Comparison of ENCODE assay signal across 8 cellular contexts in the genomic region with DNA sequence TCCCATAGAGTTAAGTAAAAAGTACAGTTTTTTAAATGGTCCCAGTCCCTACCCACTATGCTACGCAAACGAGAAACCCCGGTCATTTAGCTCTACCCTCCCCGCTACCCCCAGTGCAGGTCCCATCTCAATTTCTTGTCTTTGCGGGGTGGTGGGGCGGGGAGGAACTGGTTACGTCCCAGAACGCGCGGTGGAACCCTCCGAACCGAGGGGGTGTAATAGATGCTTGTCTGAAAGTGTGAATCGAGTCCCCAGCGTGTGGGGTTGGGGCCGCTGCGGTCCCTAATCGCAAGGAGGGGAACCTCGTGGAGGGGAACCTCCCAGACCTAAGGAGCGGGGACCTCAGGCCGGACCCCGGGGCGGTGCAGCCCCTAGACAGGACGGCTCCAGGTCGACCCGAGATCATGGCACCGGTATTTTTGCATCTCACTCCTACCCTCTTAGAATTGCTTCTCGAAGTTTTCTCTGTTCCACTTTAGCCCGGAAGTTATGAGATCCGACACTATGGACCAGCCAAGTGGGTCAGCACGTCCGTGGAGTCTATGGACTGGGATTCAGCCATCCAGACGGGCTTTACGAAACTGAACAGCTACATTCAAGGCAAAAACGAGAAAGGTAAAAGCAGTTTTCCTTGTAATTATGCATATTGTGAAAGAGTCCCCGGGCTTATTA. TPM values are rescaled to one million over a fixed set of nuclear protein-coding genes. Genes with fewer than 3 reads are reported as not detected.
DNase-seq lines count a peak whose midpoint lies in the region; ATAC-seq and TF ChIP-seq lines count a peak whose summit lies in the region.

No MANE protein-coding gene starts in this region.

- H3K4me3 Mint-ChIP-seq in T-helper 2 cell treated with Interferon-gamma antibody and Interleukin-4, amounts not matched to agents 5 μg/mL and 100 μg/mL, for 36 hours, result peak overlapping the region; percentile 81

- peaks cover 6% of the 10 kb centered on the region for H3K79me1 ChIP-seq in mesendoderm (ENCODE audit: low read length)

- no peak overlapping the region for H2AK5ac ChIP-seq in mesendoderm (ENCODE audit: low read length)

- TF ChIP-seq RAD21 in HCT116 (IDR thresholded peaks at IDR 0.05; ENCODE audit: low read depth), result no peak

- H3K4me2 ChIP-seq in HCT116 (ENCODE audit: low read length), result peak overlapping the region; percentile 79
- H3K4me2 ChIP-seq in mesendoderm (ENCODE audit: low read length), result peak overlapping the region; percentile 78

- H3K36me3 Mint-ChIP-seq in T-helper 2 cell treated with Interferon-gamma antibody and Interleukin-4, amounts not matched to agents 5 μg/mL and 100 μg/mL, for 36 hours (ENCODE audit: low read depth), result peaks cover 28% of the 10 kb centered on the region

- H3K9me2 ChIP-seq in HCT116 (ENCODE audit: insufficient read depth), result no peaks in the 10 kb centered on the region

- H3K4ac ChIP-seq in mesendoderm (ENCODE audit: low read depth, low read length), result peak overlapping the region; percentile 94

- H4K20me1 ChIP-seq in HCT116 (ENCODE audit: insufficient read depth), result no peaks in the 10 kb centered on the region

- H3K27me3 Mint-ChIP-seq in T-helper 2 cell treated with Interferon-gamma antibody and Interleukin-4, amounts not matched to agents 5 μg/mL and 100 μg/mL, for 36 hours (ENCODE audit: low read depth), result peaks cover 20% of the 10 kb centered on the region

- H3K27ac ChIP-seq in AG04450 (ENCODE audit: low read depth, low read length) (no peak overlapping the region), HCT116 (ENCODE audit: low read depth, low read length) (peak overlapping the region; percentile 80), duodenal mucosa (ENCODE audit: low read depth, low read length) (peak overlapping the region; percentile 73), mesendoderm (ENCODE audit: low read depth, low read length) (peak overlapping the region; percentile 60), tibial artery (peak overlapping the region; percentile 91 to 97)

- H3K9me3 Mint-ChIP-seq in T-helper 2 cell treated with Interferon-gamma antibody and Interleukin-4, amounts not matched to agents 5 μg/mL and 100 μg/mL, for 36 hours, result no peaks in the 10 kb centered on the region

- intact Hi-C loops in HCT116 (cut with micrococcal nuclease), result loop anchor here (1.0 to 2.0 kb wide), 3 partner anchors 116 to 404 kb away; no protein-coding TSS in a partner anchor
- intact Hi-C loops in tibial artery (cut with DNase I; ENCODE audit: low total_unique reads), result loop anchor here (5.0 to 10.0 kb wide), 2 partner anchors 290 to 367 kb away; a partner anchor contains a TSS

- H4K5ac ChIP-seq in mesendoderm (ENCODE audit: low read length), result no peak overlapping the region

- no peak overlapping the region for H2AFZ ChIP-seq in HCT116 (ENCODE audit: low read depth, low read length, poor library complexity, severe bottlenecking)

- H2BK5ac ChIP-seq in mesendoderm (ENCODE audit: low read length), result peak overlapping the region; percentile 74

- peaks cover 21% of the 10 kb centered on the region for H3K4me1 Mint-ChIP-seq in T-helper 2 cell treated with Interferon-gamma antibody and Interleukin-4, amounts not matched to agents 5 μg/mL and 100 μg/mL, for 36 hours (ENCODE audit: low read depth)

- RAD21 ChIA-PET in HCT116 (lab: Charles Lee; ENCODE audit: low non-redundant PET in 1 of 2, low total read pairs in 2 of 2, uncharacterized antibody in 2 of 2, unreplicated experiment in 2 of 2), result no interaction called here

- H3K4me1 ChIP-seq in HCT116 (ENCODE audit: control insufficient read depth in 1 of 2, insufficient read depth in 2 of 2, low read length in 2 of 2), result peaks cover 8 to 20% of the 10 kb centered on the region in 2 experiments; a peak in 3 of 4 replicates
- H3K4me1 ChIP-seq in duodenal mucosa (ENCODE audit: control insufficient read depth in 1 of 2, insufficient read depth in 2 of 2, low read length in 2 of 2), result peaks cover 4 to 18% of the 10 kb centered on the region in 2 donors
- H3K4me1 ChIP-seq in mesendoderm (ENCODE audit: control insufficient read depth, low read depth, low read length), result peaks cover 2% of the 10 kb centered on the region
- peaks cover 0 to 15% (median 9%) of the 10 kb centered on the region in 4 donors for H3K4me1 ChIP-seq in tibial artery

- no peak overlapping the region for H4K8ac ChIP-seq in mesendoderm (ENCODE audit: low read depth, low read length)

- no peak for TF ChIP-seq CTCF in AG04450 (IDR thresholded peaks at IDR 0.05; ENCODE audit: low read depth, low read length)
- TF ChIP-seq CTCF in HCT116 (IDR thresholded peaks at IDR 0.05 in 2 of 3, conservative IDR thresholded peaks at IDR 0.05 in 1 of 3; ENCODE audit: borderline replicate concordance in 1 of 3, insufficient read depth in 1 of 3, low read depth in 2 of 3, low read length in 2 of 3), result no peak
- TF ChIP-seq CTCF in tibial artery (IDR thresholded peaks at IDR 0.05), result no peak

- peaks cover 19 to 25% of the 10 kb centered on the region in 2 experiments; a peak in 3 of 4 replicates for H3K36me3 ChIP-seq in HCT116 (ENCODE audit: control insufficient read depth in 1 of 2, insufficient read depth in 2 of 2, low read length in 2 of 2)
- peaks cover 25 to 34% of the 10 kb centered on the region in 2 donors for H3K36me3 ChIP-seq in duodenal mucosa (ENCODE audit: control insufficient read depth in 1 of 2, insufficient read depth in 2 of 2, low read length in 2 of 2)
- peaks cover 12% of the 10 kb centered on the region for H3K36me3 ChIP-seq in mesendoderm (ENCODE audit: control insufficient read depth, insufficient read depth, low read length)
- peaks cover 26 to 40% (median 29%) of the 10 kb centered on the region in 3 donors for H3K36me3 ChIP-seq in tibial artery

- H3K4me3 ChIP-seq in AG04450 (ENCODE audit: low read depth, low read length) (peak overlapping the region; percentile 74), HCT116 (replicated peaks in 1 of 2; ENCODE audit: low read depth in 1 of 2, low read length in 2 of 2) (peak overlapping the region; percentile 77 to 84), duodenal mucosa (ENCODE audit: low read depth in 1 of 2, low read length in 2 of 2) (peak overlapping the region; percentile 92 to 97), mesendoderm (ENCODE audit: low read length) (peak overlapping the region; percentile 62), tibial artery (peak overlapping the region; percentile 75 to 86)

- no peak overlapping the region for H3K23ac ChIP-seq in mesendoderm (ENCODE audit: low read length)

- peak overlapping the region; percentile 95 for H3K56ac ChIP-seq in mesendoderm (ENCODE audit: low read length)

- H3K18ac ChIP-seq in mesendoderm (ENCODE audit: low read length), result peak overlapping the region; percentile 97

- ATAC-seq in HCT116 (peak; percentile 5; the same call in 1 of the 2 replicates), GM19023 (IDR thresholded peaks at IDR 0.05; ENCODE audit: unreplicated experiment) (no peak)

- no peaks in the 10 kb centered on the region; the same call in 1 of the 2 replicates for H3K79me2 ChIP-seq in HCT116 (ENCODE audit: insufficient read depth, low read length)
- peaks cover 11% of the 10 kb centered on the region for H3K79me2 ChIP-seq in mesendoderm (ENCODE audit: control insufficient read depth, insufficient read depth, low read length)

- H2BK120ac ChIP-seq in mesendoderm (ENCODE audit: low read depth, low read length), result peak overlapping the region; percentile 51

- WGBS in mesendoderm (ENCODE audit: extremely low coverage, insufficient coverage, low lambda C conversion rate), result no CpG with 5 or more reads among the region's 35 CpGs

- H3K27ac Mint-ChIP-seq in T-helper 2 cell treated with Interferon-gamma antibody and Interleukin-4, amounts not matched to agents 5 μg/mL and 100 μg/mL, for 36 hours, result peak overlapping the region; percentile 73

- POLR2A ChIA-PET in AG04450 (lab: Yijun Ruan, JAX), result no interaction called here
- POLR2A ChIA-PET in HCT116 (lab: Charles Lee), result no interaction called here

- no TSS peak for BruUV-seq in HCT116 (replicated peaks; lab: Mats Ljungman, UMichigan)

- H3K27me3 ChIP-seq in AG04450 (ENCODE audit: control insufficient read depth, insufficient read depth, low read length) (peaks cover 2% of the 10 kb centered on the region), HCT116 (ENCODE audit: insufficient read depth, low read length) (no peaks in the 10 kb centered on the region), duodenal mucosa (ENCODE audit: control insufficient read depth in 1 of 2, insufficient read depth in 2 of 2, low read length in 2 of 2) (no peaks in the 10 kb centered on the region), mesendoderm (ENCODE audit: insufficient read depth, low read length, poor library complexity) (no peaks in the 10 kb centered on the region), tibial artery (no peaks in the 10 kb centered on the region)

- peak overlapping the region; percentile 82 for H3K9ac ChIP-seq in HCT116 (ENCODE audit: low read length)
- peak overlapping the region; percentile 91 to 94 for H3K9ac ChIP-seq in duodenal mucosa (ENCODE audit: low read depth in 1 of 2, low read length in 2 of 2)
- peak overlapping the region; percentile 78 for H3K9ac ChIP-seq in mesendoderm (ENCODE audit: low read length)

- CTCF ChIA-PET in AG04450 (lab: Charles Lee), result interaction anchor here (0.6 to 3.2 kb wide), 9 partner anchors 9 to 763 kb away, joined by 3 to 17 read pairs (median 4); no protein-coding TSS in a partner anchor
- CTCF ChIA-PET in HCT116 (lab: Charles Lee), result interaction anchor here (0.9 to 1.5 kb wide), 5 partner anchors 15 to 289 kb away, joined by 3 to 10 read pairs (median 5); no protein-coding TSS in a partner anchor

- H3K9me3 ChIP-seq in AG04450 (ENCODE audit: control insufficient read depth, insufficient read depth, low read length), result no peaks in the 10 kb centered on the region
- no peaks in the 10 kb centered on the region for H3K9me3 ChIP-seq in HCT116 (ENCODE audit: control insufficient read depth in 1 of 2, insufficient read depth in 1 of 2, low read depth in 1 of 2, low read length in 2 of 2)
- H3K9me3 ChIP-seq in duodenal mucosa (ENCODE audit: control insufficient read depth in 1 of 2, low read length in 2 of 2), result no peaks in the 10 kb centered on the region
- H3K9me3 ChIP-seq in tibial artery, result no peaks in the 10 kb centered on the region

- no peak for TF ChIP-seq POLR2A in HCT116 (IDR thresholded peaks at IDR 0.05; ENCODE audit: borderline replicate concordance, extremely low read depth, insufficient read depth, insufficient read length)

- H2BK15ac ChIP-seq in mesendoderm (replicated peaks; ENCODE audit: low read depth), result no peak overlapping the region

- DNase-seq in AG04450 (ENCODE audit: low read depth, low spot score) (no peak), HCT116 (ENCODE audit: low read depth, low spot score) (no peak), mesendoderm (no peak), tibial artery (peak in 1 of 2 donors; percentile 73), ureter (ENCODE audit: low spot score) (no peak)
- DNase-seq in T-helper 2 cell treated with Interferon-gamma antibody and Interleukin-4, amounts not matched to agents 5 μg/mL and 100 μg/mL, for 36 hours (ENCODE audit: low spot score), result no peak

RNA-seq across cellular contexts. Expression of a gene that starts 0.8 kb away (rescaled TPM):
- polyA plus RNA-seq in AG04450 (2011; rRNA removed), result 10.1 and 16.8 TPM in 2 replicates
- 1.8 and 2.2 TPM in 2 replicates for polyA minus RNA-seq in AG04450 (2011; rRNA and poly(A)+ RNA removed)
- total RNA-seq in HCT116 (2021; ENCODE audit: unreplicated experiment) (51.6 TPM), ureter (101 TPM)
- 20.8 and 23.1 TPM in 2 replicates for polyA plus RNA-seq in HCT116 (2012)
- polyA plus RNA-seq in mesendoderm (2013, experiment 1 of 2), result 316 TPM
- polyA plus RNA-seq in mesendoderm (2013, experiment 2 of 2), result 316 TPM

RNA-seq across cellular contexts. Expression of a gene that starts 27.1 kb away (rescaled TPM):
- polyA plus RNA-seq in AG04450 (2011; rRNA removed), result not detected in 2 replicates
- polyA minus RNA-seq in AG04450 (2011; rRNA and poly(A)+ RNA removed), result not detected in 2 replicates
- not detected for total RNA-seq in HCT116 (2021; ENCODE audit: unreplicated experiment)
- polyA plus RNA-seq in HCT116 (2012), result not detected in 2 replicates
- polyA plus RNA-seq in mesendoderm (2013, experiment 1 of 2), result 0.32 TPM
- polyA plus RNA-seq in mesendoderm (2013, experiment 2 of 2), result 0.21 TPM
- not detected for total RNA-seq in ureter
